Comparison of ENCODE assay signal across 23 cellular contexts in genomic region chr12:110547090-110547489, GRCh38. TPM values are rescaled to one million over a fixed set of nuclear protein-coding genes. Genes with fewer than 3 reads are reported as not detected.
A peak's percentile ranks its signal among the peaks of the same experiment; 100 is the strongest.
DNase-seq lines count a peak whose midpoint lies in the region; ATAC-seq and TF ChIP-seq lines count a peak whose summit lies in the region.
"Had no signal": no experiment of that assay in that cellular context is flagged by ENCODE, and none has a peak within 500 bp of the region (broad histone marks: within the 10 kb centered on the region; RNA-seq: fewer than 3 reads in every experiment).

No MANE protein-coding gene starts in this region.

- H3K36me3 ChIP-seq in heart right ventricle (peaks cover 0 to 54% (median 0%) of the 10 kb centered on the region in 9 donors), RWPE2 (ENCODE audit: low read depth) (peaks cover 46% of the 10 kb centered on the region), esophagus squamous epithelium (peaks cover 0 to 47% (median 0%) of the 10 kb centered on the region in 3 donors), stomach smooth muscle (ENCODE audit: control insufficient read depth in 2 of 2, insufficient read depth in 2 of 2, low read length in 2 of 2) (peaks cover 2 to 5% of the 10 kb centered on the region in 2 donors)
- H3K36me3 ChIP-seq: colonic mucosa had no signal

- intact Hi-C loops in heart right ventricle (cut with DNase I): loop anchor here in 2 of 10 donors (5.0 kb wide), 1 partner anchor 35 kb away; the partner anchor contains the start of gene PPTC7 (in 2 of the 2)
- intact Hi-C loops in left cardiac atrium (cut with DNase I): no loop called here
- intact Hi-C loops in esophagus squamous epithelium (cut with DNase I): no loop called here

- DNase-seq in heart right ventricle: no peak
- no peak for DNase-seq in left cardiac atrium
- DNase-seq in RWPE2 (ENCODE audit: low spot score): no peak
- DNase-seq in esophagus squamous epithelium (lab: John Stamatoyannopoulos, UW): no peak
- DNase-seq in DMS 273 (lab: John Stamatoyannopoulos, UW; ENCODE audit: unreplicated experiment): no peak
- DNase-seq in GOT3 (lab: John Stamatoyannopoulos, UW): no peak
- DNase-seq: activated CD4-positive, alpha-beta T cell treated with anti-CD3 and anti-CD28 coated beads for 48 hours; activated naive CD4-positive, alpha-beta T cell treated with anti-CD3 and anti-CD28 coated beads, Interleukin-2, amount 10 ng/mL, durations not matched to agents 7 days and 5 days; anterior cingulate cortex; colonic mucosa; DMS79 treated with DMSO at 0.1 percent for 48 hours; effector memory CD4-positive, alpha-beta T cell; H9; natural killer cell; NCI-H1105; NCI-H774; stimulated activated CD4-positive, alpha-beta T cell treated with anti-CD3 and anti-CD28 coated beads, Interleukin-1b, Interleukin-23, amount 100 ng/mL, for 48 hours had no signal

- peak overlapping the region in 7 of 10 donors; percentile 5 to 75 (median 42) for H3K27ac ChIP-seq in heart right ventricle
- peak overlapping the region; percentile 100 for H3K27ac ChIP-seq in RWPE2 (ENCODE audit: poor library complexity, severe bottlenecking)
- H3K27ac ChIP-seq in esophagus squamous epithelium: peak overlapping the region in 3 of 4 donors; percentile 87 to 91 (median 91)
- H3K27ac ChIP-seq in stomach smooth muscle (ENCODE audit: low read length): peak overlapping the region; percentile 18
- H3K27ac ChIP-seq: BLaER1 treated with 17β-estradiol and CSF1 and Interleukin-3, amounts not matched to agents 10 nM and 100 nM; colonic mucosa; VCaP had no signal

- H3K4me1 ChIP-seq in heart right ventricle (peaks cover 11 to 84% (median 52%) of the 10 kb centered on the region in 9 donors), RWPE2 (ENCODE audit: insufficient read depth, poor library complexity, severe bottlenecking) (peaks cover 47% of the 10 kb centered on the region), esophagus squamous epithelium (peaks cover 44 to 90% (median 55%) of the 10 kb centered on the region in 3 donors), stomach smooth muscle (ENCODE audit: control insufficient read depth, insufficient read depth, low read length) (peaks cover 35% of the 10 kb centered on the region)
- H3K4me1 ChIP-seq: colonic mucosa had no signal

- ATAC-seq in heart right ventricle: no peak
- no peak for ATAC-seq in left cardiac atrium
- ATAC-seq in RWPE2 (ENCODE audit: low read depth): no peak
- no peak for ATAC-seq in HG02642 (IDR thresholded peaks at IDR 0.05; ENCODE audit: poor library complexity, unreplicated experiment)
- ATAC-seq: natural killer cell had no signal

- TF ChIP-seq CTCF in heart right ventricle (IDR thresholded peaks at IDR 0.05): no peak
- no peak for TF ChIP-seq CTCF in RWPE2 (IDR thresholded peaks at IDR 0.05; ENCODE audit: poor library complexity, severe bottlenecking)
- TF ChIP-seq CTCF in esophagus squamous epithelium (IDR thresholded peaks at IDR 0.05): no peak

- H3K27me3 ChIP-seq in heart right ventricle: no peaks in the 10 kb centered on the region
- no peaks in the 10 kb centered on the region for H3K27me3 ChIP-seq in RWPE2 (ENCODE audit: insufficient read depth, poor library complexity, severe bottlenecking)
- H3K27me3 ChIP-seq in esophagus squamous epithelium: no peaks in the 10 kb centered on the region
- no peaks in the 10 kb centered on the region for H3K27me3 ChIP-seq in stomach smooth muscle (ENCODE audit: control insufficient read depth in 1 of 2, insufficient read depth in 2 of 2, low read length in 2 of 2)
- H3K27me3 ChIP-seq: BLaER1 treated with 17β-estradiol and CSF1 and Interleukin-3, amounts not matched to agents 10 nM and 100 nM; colonic mucosa; suprapubic skin had no signal

- H3K9me3 ChIP-seq in heart right ventricle (no peaks in the 10 kb centered on the region), RWPE2 (ENCODE audit: severe bottlenecking) (no peaks in the 10 kb centered on the region), esophagus squamous epithelium (no peaks in the 10 kb centered on the region), stomach smooth muscle (ENCODE audit: control insufficient read depth in 2 of 2, low read length in 2 of 2) (no peaks in the 10 kb centered on the region)
- H3K9me3 ChIP-seq: BLaER1 treated with 17β-estradiol and CSF1 and Interleukin-3, amounts not matched to agents 10 nM and 100 nM; colonic mucosa; suprapubic skin had no signal

- H3K9ac ChIP-seq in stomach smooth muscle (ENCODE audit: low read length in 2 of 2): no peak overlapping the region

- H3K4me3 ChIP-seq in heart right ventricle (no peak overlapping the region), RWPE2 (ENCODE audit: severe bottlenecking) (no peak overlapping the region), esophagus squamous epithelium (no peak overlapping the region), stomach smooth muscle (ENCODE audit: low read length in 2 of 2) (no peak overlapping the region)
- H3K4me3 ChIP-seq: BLaER1 treated with 17β-estradiol and CSF1 and Interleukin-3, amounts not matched to agents 10 nM and 100 nM; colonic mucosa; smooth muscle cell; suprapubic skin had no signal

- TF ChIP-seq POLR2A in esophagus squamous epithelium (IDR thresholded peaks at IDR 0.05): no peak

- 84 to 89% methylated on average over 2 of the region's 2 CpGs for WGBS in heart right ventricle, 2 donors
- WGBS in esophagus squamous epithelium, 2 donors: 73 to 76% methylated on average over 2 of the region's 2 CpGs

RNA-seq across cellular contexts. Expression of gene PPTC7, which starts 36.0 kb away (rescaled TPM):
- total RNA-seq in heart right ventricle (100 to 1,000 TPM in 1 of 10 donors, 10 to 100 TPM in 9; 66.0 to 162 (median 79.4) TPM), left cardiac atrium (10 to 100 TPM; 51.7 to 92.3 TPM), esophagus squamous epithelium (10 to 100 TPM; 14.8 to 30.5 (median 19.2) TPM)
- 10 to 100 TPM; 18.9 to 20.4 TPM for polyA plus RNA-seq in heart right ventricle

RNA-seq across cellular contexts. Expression of gene RAD9B, which starts 45.0 kb away (rescaled TPM):
- total RNA-seq in heart right ventricle (1 to 10 TPM in 4 of 10 donors, under 1 TPM in 6; 0.23 to 1.6 (median 0.95) TPM), left cardiac atrium (1 to 10 TPM; 2.6 to 3.1 TPM), esophagus squamous epithelium (under 1 TPM in 3 of 4 donors, not detected in 1; 0.23 to 0.76 (median 0.40) TPM)
- 1 to 10 TPM in 1 of 2 donors, not detected in 1; 4.9 TPM for polyA plus RNA-seq in heart right ventricle
- total RNA-seq: H9, smooth muscle cell had no signal

RNA-seq across cellular contexts. Expression of gene VPS29, which starts 45.2 kb away (rescaled TPM):
- total RNA-seq in heart right ventricle: 100 to 1,000 TPM in 2 of 10 donors, 10 to 100 TPM in 8; 83.7 to 117 (median 91.5) TPM
- polyA plus RNA-seq in heart right ventricle: 100 to 1,000 TPM in 1 of 2 donors, 10 to 100 TPM in 1; 84.0 to 175 TPM
- 100 to 1,000 TPM in 1 of 2 donors, 10 to 100 TPM in 1; 92.0 to 109 TPM for total RNA-seq in left cardiac atrium
- total RNA-seq in esophagus squamous epithelium: 100 to 1,000 TPM in 2 of 4 donors, 10 to 100 TPM in 2; 66.9 to 146 (median 110) TPM

Comparison
In these comparisons a context has a peak if more than half of its experiments do, and no peak if none do; other contexts are left out.
1. H3K27ac ChIP-seq: peak in every context shown above with its lines; median percentile 100 in RWPE2; 91 in esophagus squamous epithelium; 42 in heart right ventricle; 18 in stomach smooth muscle.